2 cellular contexts compared by ENCODE assay signal in the genomic region with DNA sequence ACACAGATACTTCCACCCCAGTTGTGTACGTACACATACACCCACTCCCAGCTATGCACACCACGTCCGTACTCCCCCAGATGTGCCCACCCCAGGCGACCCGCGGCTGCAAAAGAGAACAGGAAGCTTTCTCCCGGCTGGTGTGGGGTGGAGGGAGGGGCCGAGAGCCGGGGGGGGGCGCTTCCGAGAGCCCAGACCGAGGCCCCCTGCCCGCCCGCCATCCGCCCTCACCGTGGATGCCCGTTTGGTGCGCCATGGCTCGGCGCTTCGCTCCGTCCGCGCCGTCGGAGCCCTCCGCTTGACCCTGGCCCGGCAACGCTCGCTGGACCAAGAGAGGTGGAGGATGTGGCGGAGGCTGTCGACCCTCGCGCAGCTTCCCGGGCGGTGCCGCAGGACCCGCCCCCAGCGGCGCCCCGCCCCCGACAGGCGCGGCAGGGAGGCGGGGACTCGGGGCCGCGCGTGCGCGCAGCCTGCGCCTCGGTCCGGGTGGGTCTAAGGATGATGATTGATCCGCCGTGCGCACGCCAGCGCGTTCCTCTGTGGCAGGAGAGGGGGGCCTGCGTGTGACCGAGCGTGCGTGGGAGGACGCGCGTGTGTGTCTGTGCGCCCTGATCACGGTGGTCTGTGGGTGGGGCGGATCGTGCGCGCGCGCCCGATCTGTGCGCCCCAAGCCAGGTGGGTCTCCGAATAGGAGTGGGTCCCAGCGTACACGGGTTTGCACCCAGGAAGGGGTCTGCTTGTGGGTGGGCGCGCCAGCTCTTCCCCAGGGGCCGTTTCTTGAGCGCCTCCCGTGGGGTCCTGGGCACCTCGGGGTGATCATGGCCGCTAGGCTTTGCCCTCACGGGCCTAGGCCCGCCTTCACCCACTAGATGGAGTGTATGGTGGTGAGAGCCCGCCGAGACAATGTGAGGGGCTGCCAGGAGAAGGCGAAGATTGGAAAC.
TF ChIP-seq lines count a peak whose summit lies in the region.

Gene TWF2 (minus strand): TSS at position 398 of the 941 bp plus-strand sequence. CDS start 142 bp downstream, at position 256.

TF ChIP-seq in HEK293, 187 proteins besides CTCF, POLR2A, EP300 and RAD21 (continued from another document and continues in another):
- TF ChIP-seq ZNF280D (tag by site-specific recombination; IDR thresholded peaks at IDR 0.05) (no peak), ZSCAN30 (tag by site-specific recombination; IDR thresholded peaks at IDR 0.05) (no peak), ZXDB (tag by site-specific recombination; IDR thresholded peaks at IDR 0.05) (peak; percentile 70), ZNF530 (tag by site-specific recombination; IDR thresholded peaks at IDR 0.05; ENCODE audit: low read depth) (no peak), ZBTB1 (tag by site-specific recombination; IDR thresholded peaks at IDR 0.05) (no peak), ZNF768 (tag by site-specific recombination; IDR thresholded peaks at IDR 0.05) (no peak), ZNF426 (tag by site-specific recombination; IDR thresholded peaks at IDR 0.05) (no peak), ZNF549 (tag by site-specific recombination; IDR thresholded peaks at IDR 0.05) (no peak), ZNF501 (tag by site-specific recombination; IDR thresholded peaks at IDR 0.05) (no peak), GLIS2 (tag by site-specific recombination; IDR thresholded peaks at IDR 0.05) (peak; percentile 86), ZBTB21 (tag by site-specific recombination; IDR thresholded peaks at IDR 0.05) (no peak), ZNF433 (tag by site-specific recombination; IDR thresholded peaks at IDR 0.05; ENCODE audit: low read depth) (no peak), ZNF473 (tag by site-specific recombination; IDR thresholded peaks at IDR 0.05) (no peak), ZNF629 (tag by site-specific recombination; IDR thresholded peaks at IDR 0.05) (no peak), GLI2 (tag by site-specific recombination; IDR thresholded peaks at IDR 0.05; ENCODE audit: borderline replicate concordance, low read depth) (no peak), ZNF211 (tag by site-specific recombination; IDR thresholded peaks at IDR 0.05; ENCODE audit: low read depth) (no peak), ZBTB7A (tag by site-specific recombination; IDR thresholded peaks at IDR 0.05; ENCODE audit: low read depth) (peak; percentile 63; the same call in 1 of the 2 replicates), ZNF76 (tag by site-specific recombination; IDR thresholded peaks at IDR 0.05; ENCODE audit: borderline replicate concordance, low read depth) (no peak), ZNF837 (tag by site-specific recombination; IDR thresholded peaks at IDR 0.05) (no peak), ZNF514 (tag by site-specific recombination; IDR thresholded peaks at IDR 0.05) (no peak), ZNF670 (tag by site-specific recombination; IDR thresholded peaks at IDR 0.05; ENCODE audit: low read depth) (no peak), ZNF624 (tag by site-specific recombination; IDR thresholded peaks at IDR 0.05) (no peak), ZNF202 (tag by site-specific recombination; IDR thresholded peaks at IDR 0.05; ENCODE audit: borderline replicate concordance) (no peak), ZNF791 (tag by site-specific recombination; IDR thresholded peaks at IDR 0.05) (no peak)
- TF ChIP-seq, protein P1, sequence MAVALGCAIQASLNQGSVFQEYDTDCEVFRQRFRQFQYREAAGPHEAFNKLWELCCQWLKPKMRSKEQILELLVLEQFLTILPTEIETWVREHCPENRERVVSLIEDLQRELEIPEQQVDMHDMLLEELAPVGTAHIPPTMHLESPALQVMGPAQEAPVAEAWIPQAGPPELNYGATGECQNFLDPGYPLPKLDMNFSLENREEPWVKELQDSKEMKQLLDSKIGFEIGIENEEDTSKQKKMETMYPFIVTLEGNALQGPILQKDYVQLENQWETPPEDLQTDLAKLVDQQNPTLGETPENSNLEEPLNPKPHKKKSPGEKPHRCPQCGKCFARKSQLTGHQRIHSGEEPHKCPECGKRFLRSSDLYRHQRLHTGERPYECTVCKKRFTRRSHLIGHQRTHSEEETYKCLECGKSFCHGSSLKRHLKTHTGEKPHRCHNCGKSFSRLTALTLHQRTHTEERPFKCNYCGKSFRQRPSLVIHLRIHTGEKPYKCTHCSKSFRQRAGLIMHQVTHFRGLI (tag by site-specific recombination; IDR thresholded peaks at IDR 0.05), result no peak
- TF ChIP-seq, protein P2, sequence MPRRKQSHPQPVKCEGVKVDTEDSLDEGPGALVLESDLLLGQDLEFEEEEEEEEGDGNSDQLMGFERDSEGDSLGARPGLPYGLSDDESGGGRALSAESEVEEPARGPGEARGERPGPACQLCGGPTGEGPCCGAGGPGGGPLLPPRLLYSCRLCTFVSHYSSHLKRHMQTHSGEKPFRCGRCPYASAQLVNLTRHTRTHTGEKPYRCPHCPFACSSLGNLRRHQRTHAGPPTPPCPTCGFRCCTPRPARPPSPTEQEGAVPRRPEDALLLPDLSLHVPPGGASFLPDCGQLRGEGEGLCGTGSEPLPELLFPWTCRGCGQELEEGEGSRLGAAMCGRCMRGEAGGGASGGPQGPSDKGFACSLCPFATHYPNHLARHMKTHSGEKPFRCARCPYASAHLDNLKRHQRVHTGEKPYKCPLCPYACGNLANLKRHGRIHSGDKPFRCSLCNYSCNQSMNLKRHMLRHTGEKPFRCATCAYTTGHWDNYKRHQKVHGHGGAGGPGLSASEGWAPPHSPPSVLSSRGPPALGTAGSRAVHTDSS (tag by site-specific recombination; IDR thresholded peaks at IDR 0.05), result no peak

TF ChIP-seq in K562, 482 proteins besides CTCF, POLR2A, EP300 and RAD21 (continued from another document and continues in another):
- TF ChIP-seq, protein P3, sequence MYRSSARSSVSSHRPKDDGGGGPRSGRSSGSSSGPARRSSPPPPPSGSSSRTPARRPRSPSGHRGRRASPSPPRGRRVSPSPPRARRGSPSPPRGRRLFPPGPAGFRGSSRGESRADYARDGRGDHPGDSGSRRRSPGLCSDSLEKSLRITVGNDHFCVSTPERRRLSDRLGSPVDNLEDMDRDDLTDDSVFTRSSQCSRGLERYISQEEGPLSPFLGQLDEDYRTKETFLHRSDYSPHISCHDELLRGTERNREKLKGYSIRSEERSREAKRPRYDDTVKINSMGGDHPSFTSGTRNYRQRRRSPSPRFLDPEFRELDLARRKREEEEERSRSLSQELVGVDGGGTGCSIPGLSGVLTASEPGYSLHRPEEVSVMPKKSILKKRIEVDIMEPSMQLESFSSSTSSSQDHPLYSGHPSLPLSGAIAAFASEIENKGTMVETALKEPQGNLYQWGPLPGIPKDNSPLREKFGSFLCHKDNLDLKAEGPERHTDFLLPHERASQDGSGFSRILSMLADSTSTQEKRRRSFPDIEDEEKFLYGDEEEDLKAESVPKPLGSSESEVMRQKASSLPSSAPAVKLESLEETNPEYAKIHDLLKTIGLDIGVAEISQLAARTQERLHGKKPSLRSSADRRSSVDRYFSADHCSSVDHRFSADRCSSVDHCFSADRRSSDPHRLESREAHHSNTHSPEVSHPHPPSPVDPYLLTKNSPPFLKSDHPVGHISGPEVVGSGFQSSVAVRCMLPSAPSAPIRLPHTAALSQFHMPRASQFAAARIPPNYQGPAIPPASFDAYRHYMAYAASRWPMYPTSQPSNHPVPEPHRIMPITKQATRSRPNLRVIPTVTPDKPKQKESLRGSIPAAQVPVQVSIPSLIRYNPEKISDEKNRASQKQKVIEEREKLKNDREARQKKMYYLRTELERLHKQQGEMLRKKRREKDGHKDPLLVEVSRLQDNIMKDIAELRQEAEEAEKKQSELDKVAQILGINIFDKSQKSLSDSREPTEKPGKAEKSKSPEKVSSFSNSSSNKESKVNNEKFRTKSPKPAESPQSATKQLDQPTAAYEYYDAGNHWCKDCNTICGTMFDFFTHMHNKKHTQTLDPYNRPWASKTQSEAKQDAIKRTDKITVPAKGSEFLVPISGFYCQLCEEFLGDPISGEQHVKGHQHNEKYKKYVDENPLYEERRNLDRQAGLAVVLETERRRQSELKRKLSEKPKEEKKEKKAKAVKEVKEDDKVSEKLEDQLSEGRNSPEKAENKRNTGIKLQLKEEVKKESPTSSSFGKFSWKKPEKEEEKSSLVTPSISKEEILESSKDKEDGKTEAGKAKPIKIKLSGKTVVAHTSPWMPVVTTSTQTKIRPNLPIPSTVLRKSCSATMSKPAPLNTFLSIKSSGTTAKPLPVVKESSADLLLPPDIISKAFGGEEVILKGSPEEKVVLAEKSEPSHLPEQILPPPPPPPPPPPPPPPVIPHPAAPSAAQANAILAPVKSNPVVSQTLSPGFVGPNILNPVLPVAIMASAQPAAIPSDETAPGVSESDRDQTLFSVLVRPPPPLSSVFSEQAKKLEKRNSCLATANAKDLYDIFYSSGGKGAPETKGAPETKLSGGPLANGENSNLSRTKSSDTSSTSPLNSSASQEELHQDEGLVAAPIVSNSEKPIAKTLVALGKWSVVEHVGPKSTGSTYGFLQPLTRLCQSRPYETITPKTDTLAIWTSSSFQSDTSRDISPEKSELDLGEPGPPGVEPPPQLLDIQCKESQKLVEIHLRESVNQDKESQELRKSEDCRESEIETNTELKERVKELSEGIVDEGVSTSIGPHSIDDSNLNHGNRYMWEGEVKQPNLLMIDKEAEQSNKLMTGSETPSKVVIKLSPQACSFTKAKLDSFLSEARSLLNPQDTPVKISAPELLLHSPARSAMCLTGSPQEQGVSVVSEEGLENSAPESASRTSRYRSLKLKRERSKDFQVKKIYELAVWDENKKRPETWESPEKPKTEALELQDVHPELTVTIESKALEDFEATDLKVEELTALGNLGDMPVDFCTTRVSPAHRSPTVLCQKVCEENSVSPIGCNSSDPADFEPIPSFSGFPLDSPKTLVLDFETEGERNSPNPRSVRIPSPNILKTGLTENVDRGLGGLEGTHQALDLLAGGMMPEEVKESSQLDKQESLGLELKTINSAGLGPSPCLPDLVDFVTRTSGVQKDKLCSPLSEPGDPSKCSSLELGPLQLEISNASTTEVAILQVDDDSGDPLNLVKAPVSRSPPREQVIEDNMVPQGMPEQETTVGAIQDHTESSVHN (IDR thresholded peaks at IDR 0.05; ENCODE audit: borderline replicate concordance in 1 of 2, low read depth in 1 of 2), result no peak
- TF ChIP-seq POU5F1 (IDR thresholded peaks at IDR 0.05; ENCODE audit: borderline replicate concordance, low read depth, low read length, partially characterized antibody) (no peak), HMGN3 (IDR thresholded peaks at IDR 0.05; ENCODE audit: borderline replicate concordance, extremely low read depth, insufficient read length, low read depth, low read length) (peak; percentile 16), MED1 (CRISPR knock-in tag; IDR thresholded peaks at IDR 0.05; ENCODE audit: borderline replicate concordance) (no peak), ZNF79 (CRISPR knock-in tag; IDR thresholded peaks at IDR 0.05; ENCODE audit: low read depth) (no peak), BRD4 (IDR thresholded peaks at IDR 0.05) (no peak), ATF7 (IDR thresholded peaks at IDR 0.05) (peak; percentile 40; the same call in 1 of the 2 replicates), ADNP (tag; IDR thresholded peaks at IDR 0.05) (no peak), POLR2H (tag; IDR thresholded peaks at IDR 0.05; ENCODE audit: low read depth) (no peak), PYGO2 (tag; IDR thresholded peaks at IDR 0.05) (no peak), TRIM24 (IDR thresholded peaks at IDR 0.05) (no peak), SUPT5H (IDR thresholded peaks at IDR 0.05) (peak; percentile 72), RBM34 (IDR thresholded peaks at IDR 0.05; ENCODE audit: borderline replicate concordance, insufficient read depth, low read length) (no peak), IRF1 (CRISPR knock-in tag; IDR thresholded peaks at IDR 0.05; ENCODE audit: borderline replicate concordance) (no peak), U2AF2 (optimal IDR thresholded peaks at IDR 0.05; ENCODE audit: low read depth, low read length) (no peak), SRSF7 (optimal IDR thresholded peaks at IDR 0.05; ENCODE audit: low read depth, low read length) (no peak), MCM7 (IDR thresholded peaks at IDR 0.05) (no peak), ARID1B (IDR thresholded peaks at IDR 0.05) (peak; percentile 8; the same call in 1 of the 2 replicates), POLR2B (IDR thresholded peaks at IDR 0.05; ENCODE audit: low read depth, partially characterized antibody) (peak; percentile 49), ZNF224 (CRISPR knock-in tag; IDR thresholded peaks at IDR 0.05) (no peak)
- TF ChIP-seq, protein P4, sequence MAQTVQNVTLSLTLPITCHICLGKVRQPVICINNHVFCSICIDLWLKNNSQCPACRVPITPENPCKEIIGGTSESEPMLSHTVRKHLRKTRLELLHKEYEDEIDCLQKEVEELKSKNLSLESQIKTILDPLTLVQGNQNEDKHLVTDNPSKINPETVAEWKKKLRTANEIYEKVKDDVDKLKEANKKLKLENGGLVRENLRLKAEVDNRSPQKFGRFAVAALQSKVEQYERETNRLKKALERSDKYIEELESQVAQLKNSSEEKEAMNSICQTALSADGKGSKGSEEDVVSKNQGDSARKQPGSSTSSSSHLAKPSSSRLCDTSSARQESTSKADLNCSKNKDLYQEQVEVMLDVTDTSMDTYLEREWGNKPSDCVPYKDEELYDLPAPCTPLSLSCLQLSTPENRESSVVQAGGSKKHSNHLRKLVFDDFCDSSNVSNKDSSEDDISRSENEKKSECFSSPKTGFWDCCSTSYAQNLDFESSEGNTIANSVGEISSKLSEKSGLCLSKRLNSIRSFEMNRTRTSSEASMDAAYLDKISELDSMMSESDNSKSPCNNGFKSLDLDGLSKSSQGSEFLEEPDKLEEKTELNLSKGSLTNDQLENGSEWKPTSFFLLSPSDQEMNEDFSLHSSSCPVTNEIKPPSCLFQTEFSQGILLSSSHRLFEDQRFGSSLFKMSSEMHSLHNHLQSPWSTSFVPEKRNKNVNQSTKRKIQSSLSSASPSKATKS (CRISPR knock-in tag; IDR thresholded peaks at IDR 0.05), result no peak
- TF ChIP-seq, protein P5, sequence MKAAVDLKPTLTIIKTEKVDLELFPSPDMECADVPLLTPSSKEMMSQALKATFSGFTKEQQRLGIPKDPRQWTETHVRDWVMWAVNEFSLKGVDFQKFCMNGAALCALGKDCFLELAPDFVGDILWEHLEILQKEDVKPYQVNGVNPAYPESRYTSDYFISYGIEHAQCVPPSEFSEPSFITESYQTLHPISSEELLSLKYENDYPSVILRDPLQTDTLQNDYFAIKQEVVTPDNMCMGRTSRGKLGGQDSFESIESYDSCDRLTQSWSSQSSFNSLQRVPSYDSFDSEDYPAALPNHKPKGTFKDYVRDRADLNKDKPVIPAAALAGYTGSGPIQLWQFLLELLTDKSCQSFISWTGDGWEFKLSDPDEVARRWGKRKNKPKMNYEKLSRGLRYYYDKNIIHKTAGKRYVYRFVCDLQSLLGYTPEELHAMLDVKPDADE (conservative IDR thresholded peaks at IDR 0.05; ENCODE audit: control insufficient read depth, low read depth, low read length), result no peak
- TF ChIP-seq, protein P6, sequence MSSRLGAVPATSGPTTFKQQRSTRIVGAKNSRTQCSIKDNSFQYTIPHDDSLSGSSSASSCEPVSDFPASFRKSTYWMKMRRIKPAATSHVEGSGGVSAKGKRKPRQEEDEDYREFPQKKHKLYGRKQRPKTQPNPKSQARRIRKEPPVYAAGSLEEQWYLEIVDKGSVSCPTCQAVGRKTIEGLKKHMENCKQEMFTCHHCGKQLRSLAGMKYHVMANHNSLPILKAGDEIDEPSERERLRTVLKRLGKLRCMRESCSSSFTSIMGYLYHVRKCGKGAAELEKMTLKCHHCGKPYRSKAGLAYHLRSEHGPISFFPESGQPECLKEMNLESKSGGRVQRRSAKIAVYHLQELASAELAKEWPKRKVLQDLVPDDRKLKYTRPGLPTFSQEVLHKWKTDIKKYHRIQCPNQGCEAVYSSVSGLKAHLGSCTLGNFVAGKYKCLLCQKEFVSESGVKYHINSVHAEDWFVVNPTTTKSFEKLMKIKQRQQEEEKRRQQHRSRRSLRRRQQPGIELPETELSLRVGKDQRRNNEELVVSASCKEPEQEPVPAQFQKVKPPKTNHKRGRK (tag; IDR thresholded peaks at IDR 0.05), result no peak
